Comparison of ENCODE assay signal across 11 cellular contexts in the genomic region with DNA sequence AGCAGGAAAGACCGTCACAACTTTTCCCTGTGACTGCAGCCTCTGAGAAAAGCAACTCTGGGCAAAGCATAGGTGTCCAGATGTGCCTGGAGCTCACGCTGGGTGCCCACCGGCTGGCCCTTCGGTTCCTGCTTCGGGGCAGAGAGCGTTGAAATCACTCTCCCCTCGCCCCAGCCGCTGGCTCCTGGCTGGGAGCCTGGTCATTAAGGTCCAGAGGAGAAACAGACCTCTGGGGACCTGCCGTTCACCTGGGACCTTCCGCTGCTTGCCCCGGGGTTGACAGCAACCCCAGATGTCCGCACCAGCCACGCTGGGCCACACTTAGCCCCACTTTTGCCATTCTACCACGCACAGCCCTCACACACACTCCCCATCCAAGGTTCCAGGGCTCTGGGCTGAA. TPM values are rescaled to one million over a fixed set of nuclear protein-coding genes. Genes with fewer than 3 reads are reported as not detected.
A peak's percentile ranks its signal among the peaks of the same experiment; 100 is the strongest.
DNase-seq lines count a peak whose midpoint lies in the region; ATAC-seq and TF ChIP-seq lines count a peak whose summit lies in the region.
"Had no signal": no experiment of that assay in that cellular context is flagged by ENCODE, and none has a peak within 500 bp of the region (broad histone marks: within the 10 kb centered on the region; RNA-seq: fewer than 3 reads in every experiment).

No MANE protein-coding gene starts in this region.

- H3K4me1 ChIP-seq in prostate gland (replicated peaks) (no peaks in the 10 kb centered on the region), foreskin keratinocyte (peaks cover 3% of the 10 kb centered on the region)

- H3K4me3 ChIP-seq in AG04449 (ENCODE audit: low read depth, low read length): peak overlapping the region; percentile 3; the same call in 1 of the 2 replicates
- H3K4me3 ChIP-seq in WERI-Rb-1 (ENCODE audit: low read depth, low read length): no peak overlapping the region
- no peak overlapping the region for H3K4me3 ChIP-seq in prostate gland

- peaks cover 6% of the 10 kb centered on the region for H3K4me1 Mint-ChIP-seq in activated CD8-positive, alpha-beta memory T cell treated with anti-CD3 and anti-CD28 coated beads, Interleukin-2, amount 10 ng/mL, durations not matched to agents 7 days and 5 days

- DNase-seq in AG04449 (ENCODE audit: low read depth, low spot score): no peak
- DNase-seq in WERI-Rb-1: no peak
- DNase-seq in Right ventricle myocardium superior: peak; percentile 50
- no peak for DNase-seq in prostate gland (ENCODE audit: low spot score)
- no peak for DNase-seq in activated CD8-positive, alpha-beta memory T cell treated with anti-CD3 and anti-CD28 coated beads, Interleukin-2, amount 10 ng/mL, durations not matched to agents 7 days and 5 days
- no peak for DNase-seq in activated T-cell treated with anti-CD3 and anti-CD28 coated beads, Interleukin-2, amount 50 U/mL, for 1 hour
- no peak for DNase-seq in NCI-H510A (lab: John Stamatoyannopoulos, UW)
- no peak for DNase-seq in foreskin keratinocyte
- DNase-seq: NK-92 treated with Interleukin-12 subunit alpha and Interleukin-12 subunit beta, amount 100 ng/mL, for 24 hours; stimulated activated naive CD4-positive, alpha-beta T cell treated with Interleukin-2 at 50 U/mL for 16 hours had no signal

- H3K27ac Mint-ChIP-seq in activated CD8-positive, alpha-beta memory T cell treated with anti-CD3 and anti-CD28 coated beads, Interleukin-2, amount 10 ng/mL, durations not matched to agents 7 days and 5 days: no peak overlapping the region

- ATAC-seq in Right ventricle myocardium superior (ENCODE audit: poor library complexity) (peak; percentile 9), foreskin keratinocyte (no peak)
- ATAC-seq in activated CD8-positive, alpha-beta memory T cell treated with anti-CD3 and anti-CD28 coated beads, Interleukin-2, amount 10 ng/mL, durations not matched to agents 7 days and 5 days: no peak

- no peak overlapping the region for H3K4me3 Mint-ChIP-seq in activated CD8-positive, alpha-beta memory T cell treated with anti-CD3 and anti-CD28 coated beads, Interleukin-2, amount 10 ng/mL, durations not matched to agents 7 days and 5 days

- no peaks in the 10 kb centered on the region for H3K9me3 Mint-ChIP-seq in activated CD8-positive, alpha-beta memory T cell treated with anti-CD3 and anti-CD28 coated beads, Interleukin-2, amount 10 ng/mL, durations not matched to agents 7 days and 5 days (ENCODE audit: low read depth)
- H3K9me3 Mint-ChIP-seq: naive B cell had no signal

- TF ChIP-seq POLR2A in prostate gland (IDR thresholded peaks at IDR 0.05): no peak

- no peaks in the 10 kb centered on the region for H3K9me3 ChIP-seq in WERI-Rb-1 (ENCODE audit: severe bottlenecking)
- H3K9me3 ChIP-seq in prostate gland: no peaks in the 10 kb centered on the region

- peaks cover 15% of the 10 kb centered on the region for H3K36me3 Mint-ChIP-seq in activated CD8-positive, alpha-beta memory T cell treated with anti-CD3 and anti-CD28 coated beads, Interleukin-2, amount 10 ng/mL, durations not matched to agents 7 days and 5 days

- H3K27me3 Mint-ChIP-seq in activated CD8-positive, alpha-beta memory T cell treated with anti-CD3 and anti-CD28 coated beads, Interleukin-2, amount 10 ng/mL, durations not matched to agents 7 days and 5 days: no peaks in the 10 kb centered on the region
- H3K27me3 Mint-ChIP-seq: naive B cell had no signal

- no peak for TF ChIP-seq CTCF in AG04449 (IDR thresholded peaks at IDR 0.05; ENCODE audit: insufficient read depth, low read length, missing control alignments)
- no peak for TF ChIP-seq CTCF in WERI-Rb-1 (IDR thresholded peaks at IDR 0.05; ENCODE audit: low read depth, low read length)
- no peak for TF ChIP-seq CTCF in prostate gland (IDR thresholded peaks at IDR 0.05)
- TF ChIP-seq CTCF in foreskin keratinocyte (conservative IDR thresholded peaks at IDR 0.05): no peak

- intact Hi-C loops in Right ventricle myocardium superior (cut with DNase I): loop anchor here (2.0 to 10.0 kb wide), 3 partner anchors 80 to 260 kb away; a partner anchor contains a TSS
- intact Hi-C loops in prostate gland (cut with DNase I): loop anchor here (2.0 to 5.0 kb wide), 2 partner anchors 52 to 186 kb away; no protein-coding TSS in a partner anchor

- peaks cover 41% of the 10 kb centered on the region for H3K36me3 ChIP-seq in WERI-Rb-1
- peaks cover 0 to 5% of the 10 kb centered on the region in 2 donors for H3K36me3 ChIP-seq in prostate gland

- CTCF ChIA-PET in AG04449 (lab: Yijun Ruan, JAX): interaction anchor here (0.7 to 9.3 kb wide), 24 partner anchors 10 to 263 kb away, joined by 3 to 157 read pairs (median 4); a partner anchor contains a TSS
- CTCF ChIA-PET in activated CD8-positive, alpha-beta memory T cell treated with anti-CD3 and anti-CD28 coated beads, Interleukin-2, amount 10 ng/mL, durations not matched to agents 7 days and 5 days (lab: Charles Lee): interaction anchor here (1.0 to 5.2 kb wide), 8 partner anchors 13 to 261 kb away, joined by 3 to 56 read pairs (median 4); a partner anchor contains a TSS

- H3K27ac ChIP-seq in WERI-Rb-1 (peak overlapping the region; percentile 62), prostate gland (peak overlapping the region; percentile 37 to 71), foreskin keratinocyte (no peak overlapping the region)

- WGBS in prostate gland: 56% methylated on average over 14 of the region's 14 CpGs

- no peaks in the 10 kb centered on the region for H3K27me3 ChIP-seq in WERI-Rb-1 (ENCODE audit: insufficient read depth, low read depth, severe bottlenecking)
- H3K27me3 ChIP-seq in prostate gland (replicated peaks; ENCODE audit: insufficient read depth): no peaks in the 10 kb centered on the region
- no peaks in the 10 kb centered on the region for H3K27me3 ChIP-seq in foreskin keratinocyte

- POLR2A ChIA-PET in AG04449 (lab: Yijun Ruan, JAX): interaction anchor here (1.8 kb wide), 1 partner anchor 186 kb away, joined by 4 read pairs; no protein-coding TSS in a partner anchor

RNA-seq across cellular contexts. Expression of a gene that starts 13.1 kb away (rescaled TPM):
- 21.0 TPM for total RNA-seq in Right ventricle myocardium superior
- 10 to 100 TPM; 15.1 to 22.3 TPM for total RNA-seq in prostate gland
- total RNA-seq in activated CD8-positive, alpha-beta memory T cell treated with anti-CD3 and anti-CD28 coated beads, Interleukin-2, amount 10 ng/mL, durations not matched to agents 7 days and 5 days: 10 to 100 TPM; 21.7 to 26.5 TPM
- 12.8 and 15.2 TPM in 2 replicates for total RNA-seq in foreskin keratinocyte
- polyA plus RNA-seq in foreskin keratinocyte: 14.2 and 14.7 TPM in 2 replicates

RNA-seq across cellular contexts. Expression of a gene that starts 13.2 kb away (rescaled TPM):
- total RNA-seq in Right ventricle myocardium superior (25.1 TPM), prostate gland (100 to 1,000 TPM in 1 of 2 donors, 10 to 100 TPM in 1; 72.4 to 113 TPM), foreskin keratinocyte (43.9 and 48.8 TPM in 2 replicates)
- total RNA-seq in activated CD8-positive, alpha-beta memory T cell treated with anti-CD3 and anti-CD28 coated beads, Interleukin-2, amount 10 ng/mL, durations not matched to agents 7 days and 5 days: 10 to 100 TPM; 45.1 to 56.3 TPM
- 42.8 and 51.5 TPM in 2 replicates for polyA plus RNA-seq in foreskin keratinocyte

RNA-seq across cellular contexts. Expression of a gene that starts 43.2 kb away (rescaled TPM):
- 12.2 TPM for total RNA-seq in Right ventricle myocardium superior
- total RNA-seq in prostate gland: 10 to 100 TPM; 27.9 to 33.1 TPM
- 10 to 100 TPM; 40.8 to 43.0 TPM for total RNA-seq in activated CD8-positive, alpha-beta memory T cell treated with anti-CD3 and anti-CD28 coated beads, Interleukin-2, amount 10 ng/mL, durations not matched to agents 7 days and 5 days
- 35.5 and 41.5 TPM in 2 replicates for total RNA-seq in foreskin keratinocyte
- 24.0 and 30.6 TPM in 2 replicates for polyA plus RNA-seq in foreskin keratinocyte
